Comparison of ENCODE assay signal across 26 cellular contexts in the genomic region with DNA sequence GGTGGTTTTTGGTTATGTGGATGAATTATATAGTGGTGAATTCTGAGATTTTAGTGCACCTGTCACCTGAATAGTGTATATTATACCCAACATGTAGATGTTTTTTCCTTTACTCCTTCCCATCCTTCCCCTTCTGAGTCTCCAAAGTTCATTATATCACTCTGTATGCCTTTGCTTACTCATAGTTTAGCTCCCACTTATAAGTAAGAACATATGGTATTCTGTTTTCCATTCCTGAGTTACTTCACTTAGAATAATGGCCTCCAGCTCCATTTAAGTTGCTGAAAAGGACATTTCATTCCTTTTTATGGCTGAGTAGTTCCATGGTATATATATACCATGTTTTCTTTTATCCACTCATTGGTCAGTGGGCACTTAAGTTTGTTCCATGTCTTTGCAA.
"Had no signal": no experiment of that assay in that cellular context is flagged by ENCODE, and none has a peak within 500 bp of the region (broad histone marks: within the 10 kb centered on the region; RNA-seq: fewer than 3 reads in every experiment).

No MANE protein-coding gene starts in this region.

- H3K9me3 ChIP-seq: ovary, psoas muscle, right lobe of liver, sigmoid colon, suprapubic skin, testis, tibial artery, transverse colon, upper lobe of right lung, uterus had no signal

- H3K27me3 ChIP-seq: neural progenitor cell, ovary, right lobe of liver, sigmoid colon, suprapubic skin, testis, tibial artery, transverse colon, upper lobe of right lung, uterus had no signal

- H2AFZ ChIP-seq: neural progenitor cell, parathyroid adenoma had no signal

- H3K27ac ChIP-seq: neural progenitor cell, ovary, parathyroid adenoma, psoas muscle, right lobe of liver, sigmoid colon, suprapubic skin, testis, tibial artery, transverse colon, upper lobe of right lung, uterus had no signal

- H3K4me3 ChIP-seq: neural progenitor cell, ovary, psoas muscle, right lobe of liver, sigmoid colon, suprapubic skin, testis, tibial artery, transverse colon, upper lobe of right lung, uterus had no signal

- H3K9ac ChIP-seq: neural progenitor cell, parathyroid adenoma had no signal

- H3K36me3 ChIP-seq: neural progenitor cell, ovary, right lobe of liver, sigmoid colon, suprapubic skin, tibial artery, transverse colon, upper lobe of right lung, uterus had no signal

- ATAC-seq: natural killer cell; psoas muscle; right cardiac atrium; right lobe of liver; stimulated activated memory B cell treated with anti-CD40 and anti-IgM and Interleukin-4, amounts not matched to agents 10 μg/mL and 1 μg/mL and 100 μg/mL, for 72 hours; stimulated activated naive CD8-positive, alpha-beta T cell treated with anti-CD3 and anti-CD28 coated beads, Interleukin-15, amount 100 ng/mL, for 72 hours; stimulated activated naive CD8-positive, alpha-beta T cell treated with anti-CD3 and anti-CD28 coated beads, Interleukin-15, Interleukin-2, amounts not matched to agents 100 U/mL and 50 U/mL, for 24 hours; upper lobe of right lung had no signal

- H3K79me2 ChIP-seq: parathyroid adenoma had no signal

- FAIRE-seq: small intestine had no signal

- DNase-seq: natural killer cell; occipital lobe; ovary; posterior cingulate gyrus; psoas muscle; right cardiac atrium; right lobe of liver; sigmoid colon; small intestine; stimulated activated CD4-positive, alpha-beta T cell treated with anti-CD3 and anti-CD28 coated beads, Interleukin-15, amount 100 ng/mL, for 24 hours; stimulated activated CD4-positive, alpha-beta T cell treated with anti-CD3 and anti-CD28 coated beads, Interleukin-4, amount 100 ng/mL, for 1 hour; stimulated activated CD4-positive, alpha-beta T cell treated with anti-CD3 and anti-CD28 coated beads, Interleukin-4, amount 100 ng/mL, for 4 hours; stimulated activated CD8-positive, alpha-beta memory T cell treated with anti-CD3 and anti-CD28 coated beads, Interleukin-4, amount 100 ng/mL, for 48 hours; stimulated activated naive CD4-positive, alpha-beta T cell; stimulated activated naive CD8-positive, alpha-beta T cell treated with anti-CD3 and anti-CD28 coated beads, Interleukin-15, amount 100 ng/mL, for 72 hours; stimulated activated naive CD8-positive, alpha-beta T cell treated with anti-CD3 and anti-CD28 coated beads, Interleukin-15, Interleukin-2, amounts not matched to agents 100 U/mL and 50 U/mL, for 24 hours; substantia nigra; testis; tibial artery; transverse colon; upper lobe of right lung; uterus had no signal

- H3K4me2 ChIP-seq: neural progenitor cell had no signal

- H3K4me1 ChIP-seq: psoas muscle, right lobe of liver, tibial artery, uterus had no signal
